In genomic region chr1:229993060-229993459, GRCh38 we compare ENCODE assay signal across 24 cellular contexts.
DNase-seq lines count a peak whose midpoint lies in the region; ATAC-seq and TF ChIP-seq lines count a peak whose summit lies in the region.
"Had no signal": no experiment of that assay in that cellular context is flagged by ENCODE, and none has a peak within 500 bp of the region (broad histone marks: within the 10 kb centered on the region; RNA-seq: fewer than 3 reads in every experiment).

No MANE protein-coding gene starts in this region.

- POLR2A ChIA-PET in OCI-LY7 (lab: Charles Lee), result interaction anchor here (1.1 kb wide), 1 partner anchor 10 kb away, joined by 4 read pairs; no protein-coding TSS in a partner anchor
- POLR2A ChIA-PET in SK-N-SH (lab: Yijun Ruan, JAX), result no interaction called here
- POLR2A ChIA-PET in GM10248 (lab: Yijun Ruan, JAX), result no interaction called here

- H3K27ac ChIP-seq in OCI-LY7 (ENCODE audit: low read depth, low read length, poor library complexity, severe bottlenecking) (no peak overlapping the region), upper lobe of left lung (no peak overlapping the region), SK-N-SH (ENCODE audit: low read depth in 2 of 2, low read length in 1 of 2) (no peak overlapping the region)
- H3K27ac ChIP-seq: adrenal gland had no signal

- H3F3A ChIP-seq in SK-N-SH (replicated peaks; ENCODE audit: insufficient read depth), result no peaks in the 10 kb centered on the region

- no peak overlapping the region for H3K4me2 ChIP-seq in OCI-LY7 (ENCODE audit: low read length)
- no peak overlapping the region for H3K4me2 ChIP-seq in SK-N-SH

- TF ChIP-seq RAD21 in SK-N-SH (IDR thresholded peaks at IDR 0.05; ENCODE audit: low read length), result no peak

- intact Hi-C loops in OCI-LY7 (cut with micrococcal nuclease; ENCODE audit: unreplicated experiment), result no loop called here

- TF ChIP-seq EP300 in upper lobe of left lung (IDR thresholded peaks at IDR 0.05), result no peak
- TF ChIP-seq EP300 in SK-N-SH (IDR thresholded peaks at IDR 0.05; ENCODE audit: borderline replicate concordance in 1 of 2, low read depth in 1 of 2, low read length in 1 of 2), result no peak

- ATAC-seq in GM18505 (IDR thresholded peaks at IDR 0.05; ENCODE audit: unreplicated experiment), result peak; percentile 64
- ATAC-seq in GM21390 (IDR thresholded peaks at IDR 0.05; ENCODE audit: unreplicated experiment), result peak; percentile 53
- ATAC-seq in HG03060 (IDR thresholded peaks at IDR 0.05; ENCODE audit: low read depth, unreplicated experiment), result peak; percentile 63
- no peak for ATAC-seq in upper lobe of left lung (ENCODE audit: low FRiP score in 2 of 2)
- ATAC-seq: HCT116 had no signal

- TF ChIP-seq CTCF in OCI-LY7 (conservative IDR thresholded peaks at IDR 0.05; ENCODE audit: low read length) (no peak), upper lobe of left lung (IDR thresholded peaks at IDR 0.05) (no peak), SK-N-SH (IDR thresholded peaks at IDR 0.05) (no peak), GM10248 (IDR thresholded peaks at IDR 0.05; ENCODE audit: control extremely low read depth, extremely low read depth, low read depth, missing control alignments) (no peak)

- CTCF ChIA-PET in OCI-LY7 (lab: Charles Lee; ENCODE audit: unreplicated experiment) (no interaction called here), SK-N-SH (lab: Yijun Ruan, JAX) (interaction anchor here (1.2 kb wide), 1 partner anchor 10 kb away, joined by 3 read pairs; no protein-coding TSS in a partner anchor), GM10248 (lab: Yijun Ruan, JAX) (no interaction called here)

- H3K79me2 ChIP-seq in OCI-LY7 (ENCODE audit: insufficient read depth, low read depth, low read length) (no peaks in the 10 kb centered on the region), SK-N-SH (ENCODE audit: insufficient read depth) (no peaks in the 10 kb centered on the region)

- H3K9me3 ChIP-seq in OCI-LY7 (ENCODE audit: low read length) (no peaks in the 10 kb centered on the region), upper lobe of left lung (no peaks in the 10 kb centered on the region), SK-N-SH (no peaks in the 10 kb centered on the region)
- H3K9me3 ChIP-seq: adrenal gland had no signal

- H4K20me1 ChIP-seq in OCI-LY7 (ENCODE audit: insufficient read depth, low read length) (no peaks in the 10 kb centered on the region), SK-N-SH (ENCODE audit: insufficient read depth) (no peaks in the 10 kb centered on the region)

- DNase-seq in OCI-LY7 (ENCODE audit: low spot score) (peak; percentile 40), upper lobe of left lung (no peak), SK-N-SH (no peak), GM10248 (ENCODE audit: extremely low spot score) (no peak), COR-L47 (lab: John Stamatoyannopoulos, UW) (no peak)
- DNase-seq: activated CD4-positive, alpha-beta T cell treated with anti-CD3 and anti-CD28 coated beads, Interleukin-2, amount 10 ng/mL, durations not matched to agents 7 days and 5 days; activated CD8-positive, alpha-beta memory T cell treated with anti-CD3 and anti-CD28 coated beads, Interleukin-2, amount 50 U/mL, for 4 hours; activated gamma-delta T cell; adrenal gland; CD4-positive, alpha-beta T cell; cortex of kidney; Karpas-422; kidney glomerular epithelial cell; mammary epithelial cell; NCI-H1417; NCI-H2107; NCI-H510A treated with DMSO at 0.1 percent for 48 hours; occipital lobe; retina; stimulated activated CD4-positive, alpha-beta T cell treated with anti-CD3 and anti-CD28 coated beads, Interleukin-4, amount 100 ng/mL, for 4 hours had no signal

- BruUV-seq in OCI-LY7 (replicated peaks; lab: Mats Ljungman, UMichigan), result no TSS peak

- H3K4me3 ChIP-seq in OCI-LY7 (ENCODE audit: low read depth, low read length, poor library complexity, severe bottlenecking) (no peak overlapping the region), upper lobe of left lung (no peak overlapping the region), SK-N-SH (ENCODE audit: low read depth in 2 of 2, low read length in 1 of 2) (no peak overlapping the region)
- H3K4me3 ChIP-seq: adrenal gland had no signal

- TF ChIP-seq POLR2A in GM18505 (IDR thresholded peaks at IDR 0.05; ENCODE audit: borderline replicate concordance, extremely low read depth, insufficient read depth, insufficient read length) (no peak), upper lobe of left lung (IDR thresholded peaks at IDR 0.05) (no peak)

- H3K4me1 ChIP-seq in OCI-LY7 (ENCODE audit: insufficient read depth, low read length, poor library complexity, severe bottlenecking) (peaks cover 11% of the 10 kb centered on the region), upper lobe of left lung (no peaks in the 10 kb centered on the region), SK-N-SH (ENCODE audit: control insufficient read depth in 1 of 2, insufficient read depth in 2 of 2, low read depth in 1 of 2, low read length in 1 of 2) (no peaks in the 10 kb centered on the region; a peak in 1 of 4 replicates)

- H3K9me2 ChIP-seq in OCI-LY7 (ENCODE audit: insufficient read depth, low read length) (no peaks in the 10 kb centered on the region), SK-N-SH (no peaks in the 10 kb centered on the region)

- no peak overlapping the region for H3K9ac ChIP-seq in SK-N-SH

- H3K27me3 ChIP-seq in upper lobe of left lung (no peaks in the 10 kb centered on the region), SK-N-SH (ENCODE audit: insufficient read depth) (no peaks in the 10 kb centered on the region)
- H3K27me3 ChIP-seq: adrenal gland had no signal

- H3K36me3 ChIP-seq in OCI-LY7 (ENCODE audit: insufficient read depth, low read length) (no peaks in the 10 kb centered on the region), upper lobe of left lung (no peaks in the 10 kb centered on the region), SK-N-SH (replicated peaks in 1 of 2; ENCODE audit: control insufficient read depth in 1 of 2, insufficient read depth in 2 of 2, low read length in 1 of 2) (no peaks in the 10 kb centered on the region)
- H3K36me3 ChIP-seq: adrenal gland had no signal

- H2AFZ ChIP-seq in OCI-LY7 (ENCODE audit: low read length) (no peak overlapping the region), SK-N-SH (ENCODE audit: low read depth) (no peak overlapping the region)

TF ChIP-seq in SK-N-SH, 30 proteins besides CTCF, POLR2A, EP300 and RAD21 (continues in another document):
- TF ChIP-seq USF2 (IDR thresholded peaks at IDR 0.05; ENCODE audit: borderline replicate concordance, low read depth, low read length) (no peak), POLR2AphosphoS5 (IDR thresholded peaks at IDR 0.05; ENCODE audit: low read depth, low read length) (no peak), CHD2 (IDR thresholded peaks at IDR 0.05; ENCODE audit: low read length, partially characterized antibody) (no peak), MXI1 (IDR thresholded peaks at IDR 0.05; ENCODE audit: low read depth, low read length) (no peak), SMC3 (IDR thresholded peaks at IDR 0.05; ENCODE audit: low read depth, low read length) (no peak), JUND (IDR thresholded peaks at IDR 0.05) (no peak), ZBTB33 (IDR thresholded peaks at IDR 0.05; ENCODE audit: borderline replicate concordance, low read depth) (no peak), RFX5 (IDR thresholded peaks at IDR 0.05; ENCODE audit: low read length) (no peak), SIN3A (IDR thresholded peaks at IDR 0.05; ENCODE audit: borderline replicate concordance, low read depth, low read length) (no peak), FOXM1 (IDR thresholded peaks at IDR 0.05; ENCODE audit: low read depth) (no peak), TCF12 (IDR thresholded peaks at IDR 0.05) (no peak), GABPA (IDR thresholded peaks at IDR 0.05; ENCODE audit: low read depth) (no peak), MEF2A (IDR thresholded peaks at IDR 0.05; ENCODE audit: borderline replicate concordance, low read depth) (no peak), RXRA (IDR thresholded peaks at IDR 0.05; ENCODE audit: borderline replicate concordance, low read depth) (no peak), RCOR1 (IDR thresholded peaks at IDR 0.05; ENCODE audit: low read length) (no peak)
- TF ChIP-seq, protein P1, sequence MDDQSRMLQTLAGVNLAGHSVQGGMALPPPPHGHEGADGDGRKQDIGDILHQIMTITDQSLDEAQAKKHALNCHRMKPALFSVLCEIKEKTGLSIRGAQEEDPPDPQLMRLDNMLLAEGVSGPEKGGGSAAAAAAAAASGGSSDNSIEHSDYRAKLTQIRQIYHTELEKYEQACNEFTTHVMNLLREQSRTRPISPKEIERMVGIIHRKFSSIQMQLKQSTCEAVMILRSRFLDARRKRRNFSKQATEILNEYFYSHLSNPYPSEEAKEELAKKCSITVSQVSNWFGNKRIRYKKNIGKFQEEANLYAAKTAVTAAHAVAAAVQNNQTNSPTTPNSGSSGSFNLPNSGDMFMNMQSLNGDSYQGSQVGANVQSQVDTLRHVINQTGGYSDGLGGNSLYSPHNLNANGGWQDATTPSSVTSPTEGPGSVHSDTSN (IDR thresholded peaks at IDR 0.05), result no peak
- TF ChIP-seq, protein P2, sequence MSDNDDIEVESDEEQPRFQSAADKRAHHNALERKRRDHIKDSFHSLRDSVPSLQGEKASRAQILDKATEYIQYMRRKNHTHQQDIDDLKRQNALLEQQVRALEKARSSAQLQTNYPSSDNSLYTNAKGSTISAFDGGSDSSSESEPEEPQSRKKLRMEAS (IDR thresholded peaks at IDR 0.05; ENCODE audit: low read depth), result no peak

Comparison
In these comparisons a context has a peak if more than half of its experiments do, and no peak if none do; other contexts are left out.
1. ATAC-seq: peak in GM18505 (single experiment), GM21390 (single experiment) and HG03060 (single experiment); none in upper lobe of left lung (0 of 2).